12 cellular contexts compared by ENCODE assay signal in genomic region chr14:91817566-91818325, GRCh38. TPM values are rescaled to one million over a fixed set of nuclear protein-coding genes. Genes with fewer than 3 reads are reported as not detected.
A peak's percentile ranks its signal among the peaks of the same experiment; 100 is the strongest.
DNase-seq lines count a peak whose midpoint lies in the region; ATAC-seq, FAIRE-seq and TF ChIP-seq lines count a peak whose summit lies in the region.
"Had no signal": no experiment of that assay in that cellular context is flagged by ENCODE, and none has a peak within 500 bp of the region (broad histone marks: within the 10 kb centered on the region; RNA-seq: fewer than 3 reads in every experiment).

No MANE protein-coding gene starts in this region.

- no peaks in the 10 kb centered on the region for H4K20me1 ChIP-seq in OCI-LY7 (ENCODE audit: insufficient read depth, low read length)

- intact Hi-C loops in esophagus squamous epithelium (cut with DNase I), result no loop called here
- intact Hi-C loops in OCI-LY7 (cut with micrococcal nuclease; ENCODE audit: unreplicated experiment), result no loop called here

- no peak overlapping the region for H3K4me2 ChIP-seq in OCI-LY7 (ENCODE audit: low read length)

- H2AFZ ChIP-seq in OCI-LY7 (ENCODE audit: low read length), result no peak overlapping the region

- no peaks in the 10 kb centered on the region for H3K79me2 ChIP-seq in OCI-LY7 (ENCODE audit: insufficient read depth, low read depth, low read length)

- CTCF ChIA-PET in OCI-LY7 (lab: Charles Lee; ENCODE audit: unreplicated experiment), result no interaction called here

- H3K4me3 ChIP-seq in esophagus squamous epithelium, result no peak overlapping the region
- H3K4me3 ChIP-seq in OCI-LY7 (ENCODE audit: low read depth, low read length, poor library complexity, severe bottlenecking), result no peak overlapping the region
- H3K4me3 ChIP-seq: gastrocnemius medialis had no signal

- no TSS peak for BruUV-seq in OCI-LY7 (replicated peaks; lab: Mats Ljungman, UMichigan)

- H3K27me3 ChIP-seq in esophagus squamous epithelium, result no peaks in the 10 kb centered on the region
- H3K27me3 ChIP-seq: gastrocnemius medialis had no signal

- no peak for TF ChIP-seq CTCF in esophagus squamous epithelium (IDR thresholded peaks at IDR 0.05)
- TF ChIP-seq CTCF in D721Med (IDR thresholded peaks at IDR 0.05; ENCODE audit: insufficient read depth, missing control alignments), result no peak
- TF ChIP-seq CTCF in OCI-LY7 (conservative IDR thresholded peaks at IDR 0.05; ENCODE audit: low read length), result no peak

- H3K4me1 Mint-ChIP-seq in effector memory CD8-positive, alpha-beta T cell (ENCODE audit: low read depth in 2 of 2), result peaks cover 32 to 76% of the 10 kb centered on the region in 2 donors

- H3K9me3 Mint-ChIP-seq in effector memory CD8-positive, alpha-beta T cell, result no peaks in the 10 kb centered on the region

- POLR2A ChIA-PET in OCI-LY7 (lab: Charles Lee), result no interaction called here

- no peaks in the 10 kb centered on the region for H3K9me2 ChIP-seq in OCI-LY7 (ENCODE audit: insufficient read depth, low read length)

- H3K4me3 Mint-ChIP-seq in effector memory CD8-positive, alpha-beta T cell, result peak overlapping the region; percentile 35 to 57

- H3K36me3 ChIP-seq in esophagus squamous epithelium, result peaks cover 0 to 2% (median 0%) of the 10 kb centered on the region in 3 donors
- no peaks in the 10 kb centered on the region for H3K36me3 ChIP-seq in OCI-LY7 (ENCODE audit: insufficient read depth, low read length)
- H3K36me3 ChIP-seq: gastrocnemius medialis had no signal

- H3K27me3 Mint-ChIP-seq in effector memory CD8-positive, alpha-beta T cell, result no peaks in the 10 kb centered on the region

- DNase-seq in GM12892 (ENCODE audit: insufficient read length) (no peak), esophagus squamous epithelium (lab: John Stamatoyannopoulos, UW) (no peak), D721Med (ENCODE audit: insufficient read length, low spot score) (no peak), OCI-LY7 (ENCODE audit: low spot score) (no peak)
- DNase-seq in effector memory CD8-positive, alpha-beta T cell, result peak in 1 of 3 experiments; percentile 9
- DNase-seq: DMS53, gastrocnemius medialis, NCI-H2171 had no signal

- H3K9me3 ChIP-seq in esophagus squamous epithelium, result peaks cover 0 to 6% (median 0%) of the 10 kb centered on the region in 3 donors
- H3K9me3 ChIP-seq in OCI-LY7 (ENCODE audit: low read length), result peaks cover 13% of the 10 kb centered on the region; the same call in 1 of the 2 replicates
- H3K9me3 ChIP-seq: gastrocnemius medialis had no signal

- peak; percentile 86 for FAIRE-seq in GM12892 (lab: Jason Lieb, UNC)
- no peak for FAIRE-seq in D721Med (lab: Jason Lieb, UNC)

- WGBS in esophagus squamous epithelium, 2 donors, result 66 to 85% methylated on average over 3 of the region's 3 CpGs

- TF ChIP-seq POLR2A in GM12892 (IDR thresholded peaks at IDR 0.05; ENCODE audit: low read depth, low read length) (no peak), esophagus squamous epithelium (IDR thresholded peaks at IDR 0.05) (no peak)

- H3K36me3 Mint-ChIP-seq in effector memory CD8-positive, alpha-beta T cell (ENCODE audit: insufficient read depth), result peaks cover 33% of the 10 kb centered on the region

- H3K4me1 ChIP-seq in esophagus squamous epithelium, result no peaks in the 10 kb centered on the region
- no peaks in the 10 kb centered on the region for H3K4me1 ChIP-seq in OCI-LY7 (ENCODE audit: insufficient read depth, low read length, poor library complexity, severe bottlenecking)
- H3K4me1 ChIP-seq: gastrocnemius medialis had no signal

- ATAC-seq in GM19438 (IDR thresholded peaks at IDR 0.05; ENCODE audit: low read depth, unreplicated experiment) (peak; percentile 74), HG03095 (IDR thresholded peaks at IDR 0.05; ENCODE audit: unreplicated experiment) (peak; percentile 80), HG02763 (IDR thresholded peaks at IDR 0.05; ENCODE audit: unreplicated experiment) (no peak)
- ATAC-seq in effector memory CD8-positive, alpha-beta T cell (replicated peaks), result peak; percentile 95
- ATAC-seq: gastrocnemius medialis had no signal

- peak overlapping the region; percentile 70 to 79 for H3K27ac Mint-ChIP-seq in effector memory CD8-positive, alpha-beta T cell

- H3K27ac ChIP-seq in esophagus squamous epithelium (no peak overlapping the region), OCI-LY7 (ENCODE audit: low read depth, low read length, poor library complexity, severe bottlenecking) (no peak overlapping the region)
- H3K27ac ChIP-seq: gastrocnemius medialis had no signal

RNA-seq across cellular contexts. Expression of gene TC2N, which starts 49.6 kb away (rescaled TPM):
- polyA plus RNA-seq in GM12892 (2012; ENCODE audit: missing spikeins), result 5.0 TPM
- 10 to 100 TPM; 32.4 to 48.9 (median 44.7) TPM for total RNA-seq in esophagus squamous epithelium
- total RNA-seq in OCI-LY7 (2014; rRNA removed; shearing (Covaris generic)), result 0.10 and 0.57 TPM in 2 replicates
- total RNA-seq in OCI-LY7 (2022), result not detected in 2 replicates
- total RNA-seq: HT1080 had no signal

Comparison
In these comparisons a context has a peak if more than half of its experiments do, and no peak if none do; other contexts are left out.
1. RNA of gene TC2N, which starts 49.6 kb away (total RNA-seq): 32.4 to 48.9 TPM in esophagus squamous epithelium; 0.10 to 0.57 TPM in OCI-LY7; every median in the first group is over 10 times any median in the second.